Comparison of ENCODE assay signal across 15 cellular contexts in the genomic region with DNA sequence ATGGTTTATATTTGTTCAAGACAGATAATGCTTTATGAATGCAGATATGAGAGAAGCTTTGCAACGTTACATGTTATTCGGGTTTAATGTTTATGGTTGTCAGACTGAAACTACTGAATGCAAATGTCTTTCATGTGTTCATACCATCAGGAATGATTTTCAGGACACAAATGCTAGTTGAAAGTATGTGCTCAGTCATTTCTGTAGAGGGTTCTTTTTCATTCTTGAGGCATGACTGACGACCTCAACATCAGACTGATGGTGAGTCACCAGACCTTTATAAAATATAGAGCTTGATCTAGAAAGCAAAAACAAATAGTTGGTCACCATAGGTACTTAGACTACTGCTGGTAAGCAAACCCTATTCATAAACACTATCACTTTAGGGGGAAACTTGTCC.
DNase-seq lines count a peak whose midpoint lies in the region; ATAC-seq and TF ChIP-seq lines count a peak whose summit lies in the region.
"Had no signal": no experiment of that assay in that cellular context is flagged by ENCODE, and none has a peak within 500 bp of the region (broad histone marks: within the 10 kb centered on the region; RNA-seq: fewer than 3 reads in every experiment).

No MANE protein-coding gene starts in this region.

- DNase-seq in AG09309 (ENCODE audit: low read depth) (peak; percentile 38), HFF-Myc (ENCODE audit: extremely low read depth, low read depth) (peak; percentile 31), SJSA1 (ENCODE audit: low read depth in 1 of 2, low spot score in 2 of 2) (peak in 1 of 2 experiments; percentile 69), foreskin keratinocyte (peak; percentile 90 to 96), MM.1S (no peak), HuH-7.5 (ENCODE audit: low spot score) (no peak), cardiac septum (ENCODE audit: low spot score) (no peak)
- DNase-seq in activated CD4-positive, alpha-beta T cell treated with anti-CD3 and anti-CD28 coated beads for 4 hours: no peak
- DNase-seq: C1 segment of cervical spinal cord; effector memory CD4-positive, alpha-beta T cell; KG1; NCI-H82; sigmoid colon; stimulated activated naive CD4-positive, alpha-beta T cell had no signal

- H3K9ac ChIP-seq in MM.1S (ENCODE audit: low read length): no peak overlapping the region

- intact Hi-C loops in cardiac septum (cut with DNase I): no loop called here

- TF ChIP-seq CTCF in AG09309 (IDR thresholded peaks at IDR 0.05; ENCODE audit: control insufficient read depth, insufficient read depth, low read depth, low read length, missing control alignments) (no peak), HFF-Myc (IDR thresholded peaks at IDR 0.05; ENCODE audit: low read depth, low read length, missing control alignments) (no peak), foreskin keratinocyte (conservative IDR thresholded peaks at IDR 0.05) (no peak), MM.1S (IDR thresholded peaks at IDR 0.05; ENCODE audit: low read length) (no peak)

- ATAC-seq in foreskin keratinocyte: peak; percentile 96
- ATAC-seq: left lobe of liver had no signal

- H3K36me3 ChIP-seq in SJSA1 (no peaks in the 10 kb centered on the region), MM.1S (replicated peaks; ENCODE audit: insufficient read depth, low read length) (no peaks in the 10 kb centered on the region)
- H3K36me3 ChIP-seq: sigmoid colon had no signal

- H3K4me1 ChIP-seq in SJSA1 (replicated peaks): peaks cover 16% of the 10 kb centered on the region
- H3K4me1 ChIP-seq in foreskin keratinocyte: peaks cover 31% of the 10 kb centered on the region
- no peaks in the 10 kb centered on the region for H3K4me1 ChIP-seq in MM.1S (ENCODE audit: low read length)
- H3K4me1 ChIP-seq: sigmoid colon had no signal

- peak overlapping the region; percentile 58 for H3K27ac ChIP-seq in SJSA1
- peak overlapping the region; percentile 44 for H3K27ac ChIP-seq in foreskin keratinocyte
- no peak overlapping the region for H3K27ac ChIP-seq in MM.1S (ENCODE audit: low read length)
- H3K27ac ChIP-seq: sigmoid colon had no signal

- no peaks in the 10 kb centered on the region for H3K27me3 ChIP-seq in SJSA1 (replicated peaks)
- H3K27me3 ChIP-seq in foreskin keratinocyte: no peaks in the 10 kb centered on the region
- no peaks in the 10 kb centered on the region for H3K27me3 ChIP-seq in MM.1S (replicated peaks; ENCODE audit: insufficient read depth, low read length)
- H3K27me3 ChIP-seq: sigmoid colon had no signal

- no peaks in the 10 kb centered on the region for H3K79me2 ChIP-seq in MM.1S (ENCODE audit: low read length)

- H2AFZ ChIP-seq in MM.1S (ENCODE audit: low read length): no peak overlapping the region

- H3K4me2 ChIP-seq in MM.1S (ENCODE audit: low read depth, low read length): no peak overlapping the region

- no peak overlapping the region for H3K4me3 ChIP-seq in AG09309 (ENCODE audit: control insufficient read depth, low read depth, low read length)
- H3K4me3 ChIP-seq in HFF-Myc (replicated peaks; ENCODE audit: low read depth, low read length): no peak overlapping the region
- no peak overlapping the region for H3K4me3 ChIP-seq in SJSA1
- H3K4me3 ChIP-seq in MM.1S (ENCODE audit: low read length): no peak overlapping the region
- H3K4me3 ChIP-seq: sigmoid colon had no signal

- no peaks in the 10 kb centered on the region for H3K9me2 ChIP-seq in MM.1S (replicated peaks; ENCODE audit: insufficient read depth, low read length)

- H3F3A ChIP-seq in MM.1S (ENCODE audit: insufficient read depth, low read length): no peaks in the 10 kb centered on the region

- H3K9me3 ChIP-seq in SJSA1 (replicated peaks) (no peaks in the 10 kb centered on the region), MM.1S (replicated peaks; ENCODE audit: insufficient read depth, low read length) (no peaks in the 10 kb centered on the region)
- H3K9me3 ChIP-seq: sigmoid colon had no signal

- no peaks in the 10 kb centered on the region for H4K20me1 ChIP-seq in MM.1S (ENCODE audit: insufficient read depth, low read length)

Comparison
In these comparisons a context has a peak if more than half of its experiments do, and no peak if none do; other contexts are left out.
1. DNase-seq: peak in AG09309 (single experiment), HFF-Myc (single experiment) and foreskin keratinocyte (2 of 2); none in MM.1S (single experiment), activated CD4-positive, alpha-beta T cell treated with anti-CD3 and anti-CD28 coated beads for 4 hours (0 of 2), HuH-7.5 (single experiment) and cardiac septum (single experiment).